Comparison of ENCODE assay signal across 11 cellular contexts in genomic region chr11:43130616-43131015, GRCh38.
DNase-seq lines count a peak whose midpoint lies in the region; ATAC-seq, FAIRE-seq and TF ChIP-seq lines count a peak whose summit lies in the region.
"Had no signal": no experiment of that assay in that cellular context is flagged by ENCODE, and none has a peak within 500 bp of the region (broad histone marks: within the 10 kb centered on the region; RNA-seq: fewer than 3 reads in every experiment).

No MANE protein-coding gene starts in this region.

- no peak overlapping the region for H3K23ac ChIP-seq in H1 (ENCODE audit: insufficient read length)

- H3K14ac ChIP-seq in H1 (ENCODE audit: insufficient read length), result no peak overlapping the region

- H3K4me3 ChIP-seq in H1 (ENCODE audit: extremely low read depth in 1 of 4, insufficient read depth in 2 of 4, low read depth in 3 of 4, low read length in 4 of 4) (no peak overlapping the region), prostate gland (no peak overlapping the region)
- H3K4me3 ChIP-seq: tibial nerve had no signal

- no peaks in the 10 kb centered on the region for H3K79me2 ChIP-seq in H1 (ENCODE audit: control insufficient read depth in 1 of 2, insufficient read depth in 2 of 2, low read length in 2 of 2)

- peak; percentile 65 to 76 for TF ChIP-seq RAD21 in H1 (IDR thresholded peaks at IDR 0.05 in 1 of 2, conservative IDR thresholded peaks at IDR 0.05 in 1 of 2; ENCODE audit: low read depth in 2 of 2, low read length in 2 of 2)

- H3K27ac ChIP-seq in H1 (ENCODE audit: low read depth, low read length) (no peak overlapping the region), prostate gland (no peak overlapping the region)
- H3K27ac ChIP-seq: tibial nerve had no signal

- no peak overlapping the region for H2BK120ac ChIP-seq in H1 (replicated peaks; ENCODE audit: low read depth, low read length)

- no peak overlapping the region for H2BK15ac ChIP-seq in H1 (ENCODE audit: low read length)

- no peak for TF ChIP-seq POLR2A in H1 (IDR thresholded peaks at IDR 0.05; ENCODE audit: control extremely low read depth in 1 of 2, low read depth in 2 of 2, low read length in 2 of 2)
- TF ChIP-seq POLR2A in prostate gland (IDR thresholded peaks at IDR 0.05), result no peak

- no peak overlapping the region for H3K4ac ChIP-seq in H1 (replicated peaks; ENCODE audit: insufficient read length, low read depth, low read length)

- H3K23me2 ChIP-seq in H1 (ENCODE audit: low read depth, low read length), result no peaks in the 10 kb centered on the region

- no peaks in the 10 kb centered on the region for H3K27me3 ChIP-seq in H1 (replicated peaks in 1 of 4; ENCODE audit: control insufficient read depth in 3 of 4, extremely low read depth in 1 of 4, insufficient read depth in 3 of 4, low read length in 3 of 4)
- no peaks in the 10 kb centered on the region for H3K27me3 ChIP-seq in prostate gland (replicated peaks; ENCODE audit: insufficient read depth)
- H3K27me3 ChIP-seq: tibial nerve had no signal

- no peaks in the 10 kb centered on the region for H3K36me3 ChIP-seq in H1 (ENCODE audit: control insufficient read depth in 2 of 4, insufficient read depth in 4 of 4, low read length in 3 of 4)
- no peaks in the 10 kb centered on the region for H3K36me3 ChIP-seq in prostate gland
- H3K36me3 ChIP-seq: tibial nerve had no signal

- no peak overlapping the region for H3K56ac ChIP-seq in H1 (replicated peaks; ENCODE audit: insufficient read length, low read depth, low read length)

- no peak for FAIRE-seq in H1 (lab: Jason Lieb, UNC)

- WGBS in H1 (ENCODE audit: extremely low coverage in 1 of 2, insufficient coverage in 1 of 2, insufficient read length in 1 of 2, insufficient replicate concordance in 2 of 2, low coverage in 1 of 2, low lambda C conversion rate in 2 of 2, missing lambda C conversion rate in 1 of 2), 2 experiments, result 80% methylated on average over 2 of the region's 2 CpGs; no CpG with 5 or more reads in 1 of the 2 experiments
- WGBS in prostate gland, result 7% methylated on average over 2 of the region's 2 CpGs

- no peak overlapping the region for H4K5ac ChIP-seq in H1 (ENCODE audit: insufficient read length, low read depth, low read length)

- no peak overlapping the region for H3K9ac ChIP-seq in H1 (replicated peaks in 1 of 4; ENCODE audit: extremely low read depth in 1 of 4, low read depth in 3 of 4, low read length in 3 of 4)

- H2BK20ac ChIP-seq in H1 (ENCODE audit: low read length), result no peak overlapping the region

- TF ChIP-seq EP300 in H1 (IDR thresholded peaks at IDR 0.05; ENCODE audit: borderline replicate concordance in 1 of 2, low read depth in 2 of 2, low read length in 2 of 2), result no peak

- H2BK5ac ChIP-seq in H1 (ENCODE audit: low read depth, low read length), result no peak overlapping the region

- peak overlapping the region; percentile 60; the same call in 1 of the 2 replicates for H2BK12ac ChIP-seq in H1 (ENCODE audit: low read depth, low read length)

- H3K4me2 ChIP-seq in H1 (ENCODE audit: insufficient read depth in 1 of 2, low read depth in 2 of 2, low read length in 2 of 2), result no peak overlapping the region

- CTCF ChIA-PET in H1 (lab: Charles Lee; ENCODE audit: partially characterized antibody), result interaction anchor here (0.6 to 6.0 kb wide), 17 partner anchors 11 to 1444 kb away, joined by 3 to 30 read pairs (median 3); no protein-coding TSS in a partner anchor

- no peak overlapping the region for H4K8ac ChIP-seq in H1 (ENCODE audit: extremely low read depth, insufficient read depth, low read length)

- intact Hi-C loops in prostate gland (cut with DNase I), result no loop called here

- H3K18ac ChIP-seq in H1 (ENCODE audit: extremely low read depth, low read length), result no peak overlapping the region

- H3K4me1 ChIP-seq in H1 (replicated peaks in 1 of 4; ENCODE audit: control insufficient read depth in 3 of 4, insufficient read depth in 4 of 4, low read length in 3 of 4) (no peaks in the 10 kb centered on the region), prostate gland (replicated peaks) (no peaks in the 10 kb centered on the region)
- H3K4me1 ChIP-seq: tibial nerve had no signal

- no peaks in the 10 kb centered on the region for H4K20me1 ChIP-seq in H1 (replicated peaks in 1 of 2; ENCODE audit: control insufficient read depth in 1 of 2, insufficient read depth in 2 of 2, low read length in 2 of 2)

- TF ChIP-seq CTCF in H1 (IDR thresholded peaks at IDR 0.05; ENCODE audit: control extremely low read depth in 1 of 3, insufficient read depth in 1 of 3, low read depth in 1 of 3, low read length in 3 of 3) (peak in 2 of 3 experiments; percentile 42 to 45; a peak in 3 of 4 replicates), prostate gland (IDR thresholded peaks at IDR 0.05) (no peak)

- no peak overlapping the region for H2AK5ac ChIP-seq in H1 (ENCODE audit: low read depth, low read length)

- DNase-seq in NCI-H82 (lab: John Stamatoyannopoulos, UW), result peak; percentile 67
- DNase-seq in NCI-H82 treated with DMSO at 0.1 percent for 48 hours (lab: John Stamatoyannopoulos, UW; ENCODE audit: unreplicated experiment), result no peak
- DNase-seq in MV-4-11 (lab: John Stamatoyannopoulos, UW), result peak; percentile 26
- DNase-seq in H1 (ENCODE audit: low read depth in 1 of 2, low spot score in 2 of 2), result no peak
- peak; percentile 4 for DNase-seq in prostate gland (ENCODE audit: low spot score)
- DNase-seq: NCI-H2107, RPMI8226 had no signal

- H3K9me3 ChIP-seq in H1 (ENCODE audit: insufficient read depth in 2 of 2, low read depth in 1 of 2, low read length in 1 of 2) (peaks cover 0 to 9% of the 10 kb centered on the region in 2 experiments; a peak in 2 of 4 replicates), prostate gland (no peaks in the 10 kb centered on the region)
- H3K9me3 ChIP-seq: tibial nerve had no signal

- POLR2A ChIA-PET in H1 (lab: Charles Lee; ENCODE audit: partially characterized antibody), result no interaction called here

- H4K91ac ChIP-seq in H1 (replicated peaks; ENCODE audit: insufficient read length, low read length), result no peak overlapping the region

- H2AFZ ChIP-seq in H1 (ENCODE audit: low read length), result no peak overlapping the region

- no peak for ATAC-seq in GM19351 (IDR thresholded peaks at IDR 0.05; ENCODE audit: unreplicated experiment)
- ATAC-seq in HG03196 (IDR thresholded peaks at IDR 0.05; ENCODE audit: unreplicated experiment), result no peak
- ATAC-seq in GM21526 (IDR thresholded peaks at IDR 0.05; ENCODE audit: low FRiP score, unreplicated experiment), result no peak

- H3K79me1 ChIP-seq in H1 (ENCODE audit: low read depth, low read length), result no peaks in the 10 kb centered on the region

TF ChIP-seq in H1, 55 proteins besides CTCF, POLR2A, EP300 and RAD21:
- TF ChIP-seq JUND (IDR thresholded peaks at IDR 0.05; ENCODE audit: low read length) (no peak), RFX5 (IDR thresholded peaks at IDR 0.05; ENCODE audit: borderline replicate concordance, low read depth, low read length) (no peak), HDAC2 (IDR thresholded peaks at IDR 0.05; ENCODE audit: borderline replicate concordance in 1 of 2, low read depth in 2 of 2, low read length in 2 of 2) (no peak), SRF (IDR thresholded peaks at IDR 0.05; ENCODE audit: low read depth, low read length) (no peak), TEAD4 (IDR thresholded peaks at IDR 0.05; ENCODE audit: low read depth, low read length) (no peak), POU5F1 (IDR thresholded peaks at IDR 0.05; ENCODE audit: low read depth, low read length) (no peak), YY1 (IDR thresholded peaks at IDR 0.05; ENCODE audit: low read depth, low read length) (no peak), JUN (IDR thresholded peaks at IDR 0.05; ENCODE audit: low read depth, low read length) (no peak), TBP (IDR thresholded peaks at IDR 0.05; ENCODE audit: low read depth, low read length) (no peak), ATF2 (IDR thresholded peaks at IDR 0.05; ENCODE audit: low read length) (no peak), SAP30 (IDR thresholded peaks at IDR 0.05; ENCODE audit: insufficient read depth, insufficient replicate concordance, low read length) (no peak), CEBPB (IDR thresholded peaks at IDR 0.05; ENCODE audit: low read depth, low read length) (no peak), SUZ12 (IDR thresholded peaks at IDR 0.05; ENCODE audit: low read length) (no peak), EGR1 (IDR thresholded peaks at IDR 0.05; ENCODE audit: borderline replicate concordance, low read depth, low read length) (no peak), CBX5 (IDR thresholded peaks at IDR 0.05; ENCODE audit: low read depth, low read length) (no peak), RXRA (IDR thresholded peaks at IDR 0.05; ENCODE audit: insufficient read depth, low read depth, low read length) (no peak), CBX8 (IDR thresholded peaks at IDR 0.05; ENCODE audit: borderline replicate concordance, low read depth, low read length) (no peak)

Comparison
In these comparisons a context has a peak if more than half of its experiments do, and no peak if none do; other contexts are left out.
1. DNase-seq: peak in NCI-H82 (single experiment), MV-4-11 (single experiment) and prostate gland (single experiment); none in NCI-H82 treated with DMSO at 0.1 percent for 48 hours (single experiment) and H1 (0 of 2).
2. CTCF ChIP-seq: peak in H1 (2 of 3); none in prostate gland (0 of 4).